ENCODE assay signal across 8 cellular contexts in genomic region chr6:155493694-155494143, GRCh38. TPM values are rescaled to one million over a fixed set of nuclear protein-coding genes. Genes with fewer than 3 reads are reported as not detected.
DNase-seq lines count a peak whose midpoint lies in the region; ATAC-seq and TF ChIP-seq lines count a peak whose summit lies in the region.

No MANE protein-coding gene starts in this region.

- peak; percentile 98 for ATAC-seq in HG02973 (IDR thresholded peaks at IDR 0.05; ENCODE audit: unreplicated experiment)

- peaks cover 4% of the 10 kb centered on the region for H3K4me1 Mint-ChIP-seq in glutamatergic neuron (ENCODE audit: low read depth, unreplicated experiment)

- no peak for TF ChIP-seq CTCF in glutamatergic neuron (IDR thresholded peaks at IDR 0.05; ENCODE audit: partially characterized antibody, unreplicated experiment)

- DNase-seq in stimulated activated CD4-positive, alpha-beta T cell treated with anti-CD3 and anti-CD28 coated beads, Interleukin-15, amount 100 ng/mL, for 48 hours (ENCODE audit: low read depth in 2 of 2): peak; percentile 7 to 13
- no peak for DNase-seq in stimulated activated CD4-positive, alpha-beta T cell treated with anti-CD3 and anti-CD28 coated beads, Interleukin-4, amount 100 ng/mL, for 1 hour
- DNase-seq in RPMI7951 (ENCODE audit: low read depth) (peak; percentile 99), fibroblast of the conjunctiva (ENCODE audit: low read depth) (peak; percentile 99), glutamatergic neuron (no peak), NCI-H748 treated with DMSO at 0.1 percent for 48 hours (lab: John Stamatoyannopoulos, UW) (no peak)
- peak; percentile 45 for DNase-seq in stimulated activated CD4-positive, alpha-beta T cell treated with anti-CD3 and anti-CD28 coated beads, Interleukin-1b, Interleukin-23, amount 100 ng/mL, for 48 hours

- no peaks in the 10 kb centered on the region for H3K27me3 Mint-ChIP-seq in glutamatergic neuron (ENCODE audit: unreplicated experiment)

- H3K9me3 Mint-ChIP-seq in glutamatergic neuron (ENCODE audit: unreplicated experiment): no peaks in the 10 kb centered on the region

- no peak overlapping the region for H3K27ac Mint-ChIP-seq in glutamatergic neuron (ENCODE audit: unreplicated experiment)

- H3K36me3 Mint-ChIP-seq in glutamatergic neuron (ENCODE audit: unreplicated experiment): peaks cover 5% of the 10 kb centered on the region

- H3K4me3 Mint-ChIP-seq in glutamatergic neuron (ENCODE audit: unreplicated experiment): no peak overlapping the region

RNA-seq across cellular contexts. Expression of gene NOX3, which starts 38.1 kb away (rescaled TPM):
- not detected in 2 replicates for total RNA-seq in RPMI7951 (2014; rRNA removed; shearing (Covaris generic))
- not detected for total RNA-seq in glutamatergic neuron (ENCODE audit: unreplicated experiment)

Comparison
In these comparisons a context has a peak if more than half of its experiments do, and no peak if none do; other contexts are left out.
1. DNase-seq: peak in stimulated activated CD4-positive, alpha-beta T cell treated with anti-CD3 and anti-CD28 coated beads, Interleukin-15, amount 100 ng/mL, for 48 hours (2 of 2), RPMI7951 (single experiment), fibroblast of the conjunctiva (single experiment) and stimulated activated CD4-positive, alpha-beta T cell treated with anti-CD3 and anti-CD28 coated beads, Interleukin-1b, Interleukin-23, amount 100 ng/mL, for 48 hours (single experiment); none in stimulated activated CD4-positive, alpha-beta T cell treated with anti-CD3 and anti-CD28 coated beads, Interleukin-4, amount 100 ng/mL, for 1 hour (single experiment), glutamatergic neuron (single experiment) and NCI-H748 treated with DMSO at 0.1 percent for 48 hours (single experiment).